In the genomic region with DNA sequence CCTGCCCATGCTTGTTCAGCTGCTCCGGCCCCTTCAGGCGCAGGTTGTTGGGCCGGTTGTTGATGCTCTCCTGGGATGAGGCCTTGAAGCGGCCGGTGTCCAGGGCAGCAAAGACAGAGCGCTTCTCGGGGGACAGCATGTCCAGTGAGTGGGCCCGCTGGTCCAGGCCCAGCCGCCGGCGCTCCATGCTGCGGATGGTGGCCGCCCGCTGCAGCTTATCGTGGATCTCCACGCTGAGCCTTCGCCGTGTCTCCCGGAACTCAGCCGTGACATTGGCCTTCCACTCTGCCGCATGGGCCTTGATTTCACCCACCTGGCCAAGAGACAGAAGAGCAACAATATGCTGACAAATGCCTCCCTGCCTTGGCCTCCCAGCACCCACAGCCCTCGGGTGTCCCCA, we compare ENCODE assay signal across 21 cellular contexts.
"Had no signal": no experiment of that assay in that cellular context is flagged by ENCODE, and none has a peak within 500 bp of the region (broad histone marks: within the 10 kb centered on the region; RNA-seq: fewer than 3 reads in every experiment).

No MANE protein-coding gene starts in this region.

- H3K9me3 Mint-ChIP-seq: dendritic cell treated with granulocyte-macrophage colony-stimulating factor and Interleukin-4, amounts not matched to agents 40 ng/mL and 50 ng/mL, for 4 days; immature natural killer cell; mesothelial cell of epicardium; naive B cell had no signal

- DNase-seq: colonic mucosa; cortex of kidney; effector CD4-positive, alpha-beta T cell; effector memory CD4-positive, alpha-beta T cell; foreskin keratinocyte; heart left ventricle; hypothalamus; immature natural killer cell; islet precursor cell; kidney; kidney glomerular epithelial cell; left colon; left ventricle myocardium superior; lower lobe of right lung; mesenchymal stem cell; mucosa of descending colon; naive B cell had no signal

- H3K27ac Mint-ChIP-seq: dendritic cell treated with granulocyte-macrophage colony-stimulating factor and Interleukin-4, amounts not matched to agents 40 ng/mL and 50 ng/mL, for 4 days; mesothelial cell of epicardium; naive B cell had no signal

- ATAC-seq: foreskin keratinocyte, gastroesophageal sphincter, heart left ventricle, left colon, left lung, left ventricle myocardium superior, lower lobe of right lung, mucosa of descending colon had no signal

- H3K4me3 Mint-ChIP-seq: dendritic cell treated with granulocyte-macrophage colony-stimulating factor and Interleukin-4, amounts not matched to agents 40 ng/mL and 50 ng/mL, for 4 days; immature natural killer cell; mesothelial cell of epicardium had no signal

- H3K36me3 Mint-ChIP-seq: immature natural killer cell, mesothelial cell of epicardium, naive B cell had no signal
